ENCODE assay signal across 11 cellular contexts in genomic region chrX:77919370-77919769, GRCh38. TPM values are rescaled to one million over a fixed set of nuclear protein-coding genes. Genes with fewer than 3 reads are reported as not detected.
"Had no signal": no experiment of that assay in that cellular context is flagged by ENCODE, and none has a peak within 500 bp of the region (broad histone marks: within the 10 kb centered on the region; RNA-seq: fewer than 3 reads in every experiment).

No MANE protein-coding gene starts in this region.

RNA-seq across cellular contexts. Expression of gene PGAM4, which starts 50.1 kb away (rescaled TPM):
- total RNA-seq: activated B cell treated with CpG ODN at 0.5 μM for 24 hours; activated T-helper 17 cell treated with anti-CD3 and anti-CD28 coated beads, Interleukin-2, amount 50 U/mL, for 72 hours; aorta; body of pancreas; dermis microvascular lymphatic vessel endothelial cell; endothelial cell of umbilical vein; esophagus squamous epithelium; fibroblast of lung; gastroesophageal sphincter; glomerular endothelial cell; T-helper 17 cell had no signal
